In genomic region chr1:211952299-211952698, GRCh38 we compare ENCODE assay signal across 24 cellular contexts.
"Had no signal": no experiment of that assay in that cellular context is flagged by ENCODE, and none has a peak within 500 bp of the region (broad histone marks: within the 10 kb centered on the region; RNA-seq: fewer than 3 reads in every experiment).

No MANE protein-coding gene starts in this region.

- H3K4me1 Mint-ChIP-seq: natural killer cell had no signal

- ATAC-seq: natural killer cell had no signal

- H3K79me2 ChIP-seq: parathyroid adenoma had no signal

- H3K36me3 Mint-ChIP-seq: natural killer cell had no signal

- DNase-seq: activated CD4-positive, alpha-beta memory T cell treated with anti-CD3 and anti-CD28 coated beads, Interleukin-2, amount 10 ng/mL, durations not matched to agents 7 days and 5 days; activated CD4-positive, alpha-beta T cell treated with anti-CD3 and anti-CD28 coated beads, Interleukin-2, amount 10 ng/mL, durations not matched to agents 24 days and 14 days; activated CD8-positive, alpha-beta memory T cell treated with anti-CD3 and anti-CD28 coated beads, Interleukin-2, amount 50 U/mL, for 48 hours; activated gamma-delta T cell; activated naive CD4-positive, alpha-beta T cell treated with anti-CD3 and anti-CD28 coated beads, Interleukin-2, amount 10 ng/mL, durations not matched to agents 7 days and 5 days; activated naive CD8-positive, alpha-beta T cell treated with anti-CD3 and anti-CD28 coated beads, Interleukin-2, amount 10 ng/mL, durations not matched to agents 7 days and 5 days; activated T-cell treated with anti-CD3 and anti-CD28 coated beads, Interleukin-2, amount 50 U/mL, for 24 hours; endodermal cell; foreskin melanocyte; natural killer cell; occipital lobe; stimulated activated CD4-positive, alpha-beta T cell treated with anti-CD3 and anti-CD28 coated beads, Interleukin-15, amount 100 ng/mL, for 24 hours; stimulated activated CD4-positive, alpha-beta T cell treated with anti-CD3 and anti-CD28 coated beads, Interleukin-2, amount 100 ng/mL, for 24 hours; stimulated activated naive B cell treated with anti-CD40 and anti-IgM and Interleukin-4, amounts not matched to agents 10 μg/mL and 1 μg/mL and 100 μg/mL, for 72 hours; stomach; tibial artery; WERI-Rb-1 had no signal

- H2AFZ ChIP-seq: neural progenitor cell, parathyroid adenoma had no signal

- H3K9me3 Mint-ChIP-seq: activated CD4-positive, alpha-beta memory T cell treated with anti-CD3 and anti-CD28 coated beads, Interleukin-2, amount 10 ng/mL, durations not matched to agents 7 days and 5 days; activated naive CD8-positive, alpha-beta T cell treated with anti-CD3 and anti-CD28 coated beads, Interleukin-2, amount 10 ng/mL, durations not matched to agents 7 days and 5 days; activated T-cell treated with anti-CD3 and anti-CD28 coated beads, Interleukin-2, amount 50 U/mL, for 24 hours; dendritic cell treated with granulocyte-macrophage colony-stimulating factor and Interleukin-4, amounts not matched to agents 40 ng/mL and 50 ng/mL, for 4 days; natural killer cell; stimulated activated naive B cell treated with anti-CD40 and anti-IgM and Interleukin-4, amounts not matched to agents 10 μg/mL and 1 μg/mL and 100 μg/mL, for 72 hours had no signal

- H3K4me1 ChIP-seq: ascending aorta, esophagus muscularis mucosa, parathyroid adenoma, right atrium auricular region, tibial artery had no signal

- H3K9me3 ChIP-seq: ascending aorta, esophagus muscularis mucosa, right atrium auricular region, stomach, tibial artery had no signal

- H3K9ac ChIP-seq: neural progenitor cell, parathyroid adenoma had no signal

- H3K4me2 ChIP-seq: neural progenitor cell had no signal

- H3K27ac ChIP-seq: ascending aorta, esophagus muscularis mucosa, neural progenitor cell, parathyroid adenoma, right atrium auricular region, stomach, tibial artery, WERI-Rb-1 had no signal

- H3K36me3 ChIP-seq: right atrium auricular region had no signal

- H3K27me3 Mint-ChIP-seq: activated CD4-positive, alpha-beta memory T cell treated with anti-CD3 and anti-CD28 coated beads, Interleukin-2, amount 10 ng/mL, durations not matched to agents 7 days and 5 days; activated CD4-positive, alpha-beta T cell treated with anti-CD3 and anti-CD28 coated beads, Interleukin-2, amount 10 ng/mL, durations not matched to agents 24 days and 14 days; activated naive CD4-positive, alpha-beta T cell treated with anti-CD3 and anti-CD28 coated beads, Interleukin-2, amount 10 ng/mL, durations not matched to agents 7 days and 5 days; activated naive CD8-positive, alpha-beta T cell treated with anti-CD3 and anti-CD28 coated beads, Interleukin-2, amount 10 ng/mL, durations not matched to agents 7 days and 5 days; activated T-cell treated with anti-CD3 and anti-CD28 coated beads, Interleukin-2, amount 50 U/mL, for 24 hours; brain; dendritic cell treated with granulocyte-macrophage colony-stimulating factor and Interleukin-4, amounts not matched to agents 40 ng/mL and 50 ng/mL, for 4 days; stimulated activated naive B cell treated with anti-CD40 and anti-IgM and Interleukin-4, amounts not matched to agents 10 μg/mL and 1 μg/mL and 100 μg/mL, for 72 hours had no signal

- H3K4me3 ChIP-seq: ascending aorta, esophagus muscularis mucosa, neural progenitor cell, right atrium auricular region, stomach, tibial artery had no signal

- H3K27me3 ChIP-seq: ascending aorta, esophagus muscularis mucosa, neural progenitor cell, right atrium auricular region, stomach, tibial artery had no signal

- H3K4me3 Mint-ChIP-seq: activated CD4-positive, alpha-beta memory T cell treated with anti-CD3 and anti-CD28 coated beads, Interleukin-2, amount 10 ng/mL, durations not matched to agents 7 days and 5 days; activated CD4-positive, alpha-beta T cell treated with anti-CD3 and anti-CD28 coated beads, Interleukin-2, amount 10 ng/mL, durations not matched to agents 24 days and 14 days; activated naive CD4-positive, alpha-beta T cell treated with anti-CD3 and anti-CD28 coated beads, Interleukin-2, amount 10 ng/mL, durations not matched to agents 7 days and 5 days; activated T-cell treated with anti-CD3 and anti-CD28 coated beads, Interleukin-2, amount 50 U/mL, for 24 hours; brain; dendritic cell treated with granulocyte-macrophage colony-stimulating factor and Interleukin-4, amounts not matched to agents 40 ng/mL and 50 ng/mL, for 4 days; endodermal cell; natural killer cell; neural progenitor cell; stimulated activated naive B cell treated with anti-CD40 and anti-IgM and Interleukin-4, amounts not matched to agents 10 μg/mL and 1 μg/mL and 100 μg/mL, for 72 hours had no signal

- H3K27ac Mint-ChIP-seq: brain; endodermal cell; natural killer cell; neural progenitor cell; stimulated activated naive B cell treated with anti-CD40 and anti-IgM and Interleukin-4, amounts not matched to agents 10 μg/mL and 1 μg/mL and 100 μg/mL, for 72 hours had no signal
